In genomic region chr4:119540249-119540648, GRCh38 we compare ENCODE assay signal across 29 cellular contexts.
DNase-seq lines count a peak whose midpoint lies in the region; ATAC-seq and TF ChIP-seq lines count a peak whose summit lies in the region.
"Had no signal": no experiment of that assay in that cellular context is flagged by ENCODE, and none has a peak within 500 bp of the region (broad histone marks: within the 10 kb centered on the region; RNA-seq: fewer than 3 reads in every experiment).

No MANE protein-coding gene starts in this region.

- no peak overlapping the region for H2BK15ac ChIP-seq in mesendoderm (replicated peaks; ENCODE audit: low read depth)

- no peaks in the 10 kb centered on the region for H3K79me1 ChIP-seq in mesendoderm (ENCODE audit: low read length)

- H2BK5ac ChIP-seq in mesendoderm (ENCODE audit: low read length): no peak overlapping the region

- CTCF ChIA-PET in RWPE1 (lab: Yijun Ruan, JAX): interaction anchor here (0.6 kb wide), 1 partner anchor 11 kb away, joined by 3 read pairs; no protein-coding TSS in a partner anchor

- no CpG with 5 or more reads among the region's 1 CpG for WGBS in mesendoderm (ENCODE audit: extremely low coverage, insufficient coverage, low lambda C conversion rate)

- TF ChIP-seq CTCF in choroid plexus epithelial cell (conservative IDR thresholded peaks at IDR 0.05; ENCODE audit: low read depth, low read length) (no peak), RWPE1 (conservative IDR thresholded peaks at IDR 0.05; ENCODE audit: low read depth) (no peak)

- H3K18ac ChIP-seq in mesendoderm (ENCODE audit: low read length): no peak overlapping the region

- no peaks in the 10 kb centered on the region for H3K36me3 ChIP-seq in mesendoderm (ENCODE audit: control insufficient read depth, insufficient read depth, low read length)
- H3K36me3 ChIP-seq: HAP-1 had no signal

- H3K4me2 ChIP-seq in mesendoderm (ENCODE audit: low read length): no peak overlapping the region
- H3K4me2 ChIP-seq: KMS-11 had no signal

- H3K23ac ChIP-seq in mesendoderm (ENCODE audit: low read length): no peak overlapping the region

- POLR2A ChIA-PET in RWPE1 (lab: Yijun Ruan, JAX; ENCODE audit: low non-redundant PET): no interaction called here

- no peaks in the 10 kb centered on the region for H3K79me2 ChIP-seq in mesendoderm (ENCODE audit: control insufficient read depth, insufficient read depth, low read length)

- H3K27ac ChIP-seq in mesendoderm (ENCODE audit: low read depth, low read length) (no peak overlapping the region), RWPE1 (no peak overlapping the region)
- H3K27ac ChIP-seq: KMS-11, lower lobe of right lung, stomach had no signal

- no peaks in the 10 kb centered on the region for H3K27me3 ChIP-seq in mesendoderm (ENCODE audit: insufficient read depth, low read length, poor library complexity)
- H3K27me3 ChIP-seq: stomach, tibial artery had no signal

- no peak overlapping the region for H4K8ac ChIP-seq in mesendoderm (ENCODE audit: low read depth, low read length)

- no peak for TF ChIP-seq POLR2A in GM18505 (IDR thresholded peaks at IDR 0.05; ENCODE audit: borderline replicate concordance, extremely low read depth, insufficient read depth, insufficient read length)

- no peak overlapping the region for H3K4ac ChIP-seq in mesendoderm (ENCODE audit: low read depth, low read length)

- DNase-seq in choroid plexus epithelial cell (ENCODE audit: low read depth): peak; percentile 39
- no peak for DNase-seq in mesendoderm
- no peak for DNase-seq in RWPE1 (ENCODE audit: low spot score)
- DNase-seq: activated CD4-positive, alpha-beta T cell treated with anti-CD3 and anti-CD28 coated beads, Interleukin-2, amount 50 U/mL, for 48 hours; activated CD4-positive, CD25-positive, alpha-beta regulatory T cell; activated CD8-positive, alpha-beta memory T cell treated with anti-CD3 and anti-CD28 coated beads, Interleukin-2, amount 50 U/mL, for 4 hours; activated naive CD4-positive, alpha-beta T cell treated with anti-CD3 and anti-CD28 coated beads, Interleukin-2, amount 50 U/mL, for 16 hours; amniotic stem cell; CD8-positive, alpha-beta memory T cell; DMS53; effector memory CD4-positive, alpha-beta T cell; head of caudate nucleus; lower lobe of right lung; mucosa of descending colon; NCI-H1417; NCI-H2081 treated with DMSO at 0.1 percent for 48 hours; NCI-H774; stimulated activated CD8-positive, alpha-beta memory T cell treated with anti-CD3 and anti-CD28 coated beads, Interleukin-4, amount 100 ng/mL, for 48 hours; stomach; T-helper 1 cell; tibial artery had no signal

- H3K4me1 ChIP-seq in mesendoderm (ENCODE audit: control insufficient read depth, low read depth, low read length): no peaks in the 10 kb centered on the region
- H3K4me1 ChIP-seq: lower lobe of right lung had no signal

- no peak overlapping the region for H2BK120ac ChIP-seq in mesendoderm (ENCODE audit: low read depth, low read length)

- H3K4me3 ChIP-seq in choroid plexus epithelial cell (ENCODE audit: low read depth, low read length) (no peak overlapping the region), mesendoderm (ENCODE audit: low read length) (no peak overlapping the region)
- H3K4me3 ChIP-seq: coronary artery, HAP-1, lower lobe of right lung, mucosa of descending colon, stomach, tibial artery had no signal

- no peak overlapping the region for H2AK5ac ChIP-seq in mesendoderm (ENCODE audit: low read length)

- no peak overlapping the region for H3K56ac ChIP-seq in mesendoderm (ENCODE audit: low read length)

- no peak overlapping the region for H3K9ac ChIP-seq in mesendoderm (ENCODE audit: low read length)
- H3K9ac ChIP-seq: KMS-11 had no signal

- H4K5ac ChIP-seq in mesendoderm (ENCODE audit: low read length): no peak overlapping the region

- ATAC-seq in GM18520 (IDR thresholded peaks at IDR 0.05; ENCODE audit: unreplicated experiment) (peak; percentile 70), GM21723 (IDR thresholded peaks at IDR 0.05; ENCODE audit: unreplicated experiment) (peak; percentile 49), HG03432 (IDR thresholded peaks at IDR 0.05; ENCODE audit: unreplicated experiment) (peak; percentile 59), GM21528 (IDR thresholded peaks at IDR 0.05; ENCODE audit: low FRiP score, unreplicated experiment) (no peak), GM18505 (IDR thresholded peaks at IDR 0.05; ENCODE audit: unreplicated experiment) (no peak)
- ATAC-seq: lower lobe of right lung, mucosa of descending colon had no signal

Comparison
In these comparisons a context has a peak if more than half of its experiments do, and no peak if none do; other contexts are left out.
1. ATAC-seq: peak in GM18520 (single experiment), GM21723 (single experiment) and HG03432 (single experiment); none in GM21528 (single experiment) and GM18505 (single experiment).